Comparison of ENCODE assay signal across 8 cellular contexts in genomic region chr17:18257747-18258355, GRCh38. TPM values are rescaled to one million over a fixed set of nuclear protein-coding genes. Genes with fewer than 3 reads are reported as not detected.
DNase-seq lines count a peak whose midpoint lies in the region; ATAC-seq and TF ChIP-seq lines count a peak whose summit lies in the region.

No MANE protein-coding gene starts in this region.

- no peaks in the 10 kb centered on the region for H3K9me3 Mint-ChIP-seq in nephron

- peaks cover 18% of the 10 kb centered on the region for H3K4me1 Mint-ChIP-seq in nephron

- peaks cover 0 to 63% (median 44%) of the 10 kb centered on the region in 4 donors for H3K4me1 ChIP-seq in tibial artery

- H3K36me3 Mint-ChIP-seq in nephron (ENCODE audit: low read depth), result peaks cover 8% of the 10 kb centered on the region

- CTCF ChIA-PET in GM10248 (lab: Yijun Ruan, JAX), result interaction anchor here (1.4 to 1.7 kb wide), 2 partner anchors 15 to 34 kb away, joined by 4 read pairs; no protein-coding TSS in a partner anchor

- peak; percentile 73 for DNase-seq in GM10248 (ENCODE audit: extremely low spot score)
- peak; percentile 36 for DNase-seq in activated gamma-delta T cell treated with Interleukin-2 at 50 U/mL for 16 hours
- peak; percentile 84 to 94 for DNase-seq in foreskin fibroblast
- peak; percentile 86 to 92 for DNase-seq in tibial artery
- DNase-seq in NCI-H1436 (lab: John Stamatoyannopoulos, UW), result no peak

- no peaks in the 10 kb centered on the region for H3K27me3 Mint-ChIP-seq in nephron (ENCODE audit: low read depth)

- peak overlapping the region; percentile 98 to 99 for H3K27ac ChIP-seq in tibial artery

- no peaks in the 10 kb centered on the region for H3K9me3 ChIP-seq in tibial artery

- H3K36me3 ChIP-seq in tibial artery, result peaks cover 30 to 45% (median 39%) of the 10 kb centered on the region in 3 donors

- TF ChIP-seq CTCF in GM10248 (IDR thresholded peaks at IDR 0.05; ENCODE audit: control extremely low read depth, extremely low read depth, low read depth, missing control alignments), result no peak
- TF ChIP-seq CTCF in foreskin fibroblast (IDR thresholded peaks at IDR 0.05; ENCODE audit: low read depth, low read length), result no peak
- no peak for TF ChIP-seq CTCF in nephron (IDR thresholded peaks at IDR 0.05; ENCODE audit: unreplicated experiment in 3 of 3)
- TF ChIP-seq CTCF in tibial artery (IDR thresholded peaks at IDR 0.05), result no peak

- H3K4me3 ChIP-seq in foreskin fibroblast (ENCODE audit: low read depth in 1 of 2, low read length in 2 of 2) (peak overlapping the region; percentile 86 to 92), tibial artery (peak overlapping the region; percentile 89 to 93)

- H3K4me3 Mint-ChIP-seq in nephron, result peak overlapping the region; percentile 93 to 97 (median 94)

- intact Hi-C loops in tibial artery (cut with DNase I; ENCODE audit: low total_unique reads), result no loop called here

- peak; percentile 17 for ATAC-seq in HG03064 (IDR thresholded peaks at IDR 0.05; ENCODE audit: low read depth, unreplicated experiment)

- H3K27me3 ChIP-seq in tibial artery, result no peaks in the 10 kb centered on the region

- POLR2A ChIA-PET in GM10248 (lab: Yijun Ruan, JAX), result no interaction called here

- peak overlapping the region; percentile 49 to 95 (median 89) for H3K27ac Mint-ChIP-seq in nephron

TF ChIP-seq in PFSK-1, 5 proteins besides CTCF, POLR2A, EP300 and RAD21:
- peak; percentile 69; the same call in 1 of the 2 replicates for TF ChIP-seq TAF1 (IDR thresholded peaks at IDR 0.05; ENCODE audit: borderline replicate concordance, insufficient read depth, low read length)
- no peak for TF ChIP-seq FOXP2 (optimal IDR thresholded peaks at IDR 0.05; ENCODE audit: borderline replicate concordance, extremely low read depth, extremely low read length, insufficient read depth)
- peak; percentile 45; the same call in 1 of the 2 replicates for TF ChIP-seq SIN3A (IDR thresholded peaks at IDR 0.05; ENCODE audit: borderline replicate concordance, insufficient read depth, low read length)
- TF ChIP-seq POLR2AphosphoS5 (IDR thresholded peaks at IDR 0.05; ENCODE audit: low read depth, low read length), result peak; percentile 60; the same call in 1 of the 2 replicates
- TF ChIP-seq REST (IDR thresholded peaks at IDR 0.05; ENCODE audit: insufficient read depth in 1 of 2, low read depth in 2 of 2, low read length in 2 of 2), result no peak
TF ChIP-seq in PFSK-1: peak in this region for 3.

RNA-seq across cellular contexts. Expression of gene FLII, which starts 0.7 kb away (rescaled TPM):
- polyA plus RNA-seq in PFSK-1 (2012; ENCODE audit: insufficient read length, low read depth), result 411 TPM

RNA-seq across cellular contexts. Expression of gene MIEF2, which starts 2.6 kb away (rescaled TPM):
- polyA plus RNA-seq in PFSK-1 (2012; ENCODE audit: insufficient read length, low read depth), result 18.5 TPM

RNA-seq across cellular contexts. Expression of gene LLGL1, which starts 32.4 kb away (rescaled TPM):
- 49.6 TPM for polyA plus RNA-seq in PFSK-1 (2012; ENCODE audit: insufficient read length, low read depth)

RNA-seq across cellular contexts. Expression of gene TOP3A, which starts 56.9 kb away (rescaled TPM):
- 33.2 TPM for polyA plus RNA-seq in PFSK-1 (2012; ENCODE audit: insufficient read length, low read depth)

RNA-seq across cellular contexts. Expression of gene SMCR8, which starts 57.2 kb away (rescaled TPM):
- polyA plus RNA-seq in PFSK-1 (2012; ENCODE audit: insufficient read length, low read depth), result 27.7 TPM
